ENCODE assay signal across 13 cellular contexts in genomic region chr2:189933041-189933440, GRCh38.
DNase-seq lines count a peak whose midpoint lies in the region; ATAC-seq and TF ChIP-seq lines count a peak whose summit lies in the region.
"Had no signal": no experiment of that assay in that cellular context is flagged by ENCODE, and none has a peak within 500 bp of the region (broad histone marks: within the 10 kb centered on the region; RNA-seq: fewer than 3 reads in every experiment).

No MANE protein-coding gene starts in this region.

- no peak for TF ChIP-seq CTCF in GM10266 (IDR thresholded peaks at IDR 0.05; ENCODE audit: control insufficient read depth, insufficient read depth, low read depth, missing control alignments)

- ATAC-seq in GM19395 (IDR thresholded peaks at IDR 0.05; ENCODE audit: unreplicated experiment) (peak; percentile 99), HG02763 (IDR thresholded peaks at IDR 0.05; ENCODE audit: unreplicated experiment) (peak; percentile 73), HG03558 (IDR thresholded peaks at IDR 0.05; ENCODE audit: extremely low read depth, unreplicated experiment) (peak; percentile 97)

- DNase-seq in GM10266 (ENCODE audit: extremely low spot score) (peak; percentile 27), SKM-1 (lab: John Stamatoyannopoulos, UW; ENCODE audit: unreplicated experiment) (no peak), NCI-H2107 treated with DMSO at 0.1 percent for 48 hours (lab: John Stamatoyannopoulos, UW; ENCODE audit: unreplicated experiment) (no peak), T1000 (lab: John Stamatoyannopoulos, UW) (no peak), RKO (ENCODE audit: low spot score) (no peak)
- DNase-seq: activated CD8-positive, alpha-beta memory T cell treated with anti-CD3 and anti-CD28 coated beads for 24 hours; amniotic stem cell; NCI-H2081 treated with DMSO at 0.1 percent for 48 hours; nephron progenitor cell; stimulated activated CD4-positive, alpha-beta T cell treated with anti-CD3 and anti-CD28 coated beads, Interleukin-1b, Interleukin-23, amount 100 ng/mL, for 48 hours had no signal
